ENCODE assay signal across 12 cellular contexts in the genomic region with DNA sequence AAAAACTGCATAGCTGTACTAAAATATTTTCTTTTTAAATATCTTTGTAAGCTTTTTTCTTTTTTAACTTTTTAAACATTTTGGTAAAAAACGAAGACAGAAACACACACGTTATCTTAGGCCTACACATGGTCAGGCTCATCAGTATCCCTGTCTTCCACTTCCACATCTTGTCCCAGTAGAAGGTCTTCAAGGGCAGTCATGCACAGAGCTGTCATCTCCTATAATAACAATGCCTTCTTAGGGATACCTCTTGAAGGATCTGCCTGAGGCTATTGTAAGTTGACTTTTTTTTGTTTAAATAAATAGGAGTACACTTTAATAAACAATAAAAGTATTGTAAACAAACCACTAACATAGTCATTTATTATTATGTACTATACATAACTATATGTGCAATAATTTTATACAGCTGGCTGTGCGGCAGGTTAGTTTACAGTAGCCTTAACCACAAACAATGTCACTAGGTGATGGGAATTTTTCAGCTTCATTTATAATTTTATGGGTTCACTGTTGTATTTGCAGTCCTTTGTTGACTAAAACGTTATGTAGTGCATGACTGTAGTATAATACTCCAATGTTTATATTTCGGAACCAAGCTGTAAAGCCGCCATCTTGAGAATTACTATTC.
"Had no signal": no experiment of that assay in that cellular context is flagged by ENCODE, and none has a peak within 500 bp of the region (broad histone marks: within the 10 kb centered on the region; RNA-seq: fewer than 3 reads in every experiment).

No MANE protein-coding gene starts in this region.

- H3K4me2 ChIP-seq: hepatocyte had no signal

- H3K27ac ChIP-seq: ascending aorta, left lung had no signal

- H3K9me3 ChIP-seq: ascending aorta, left lung, neutrophil, tibial nerve had no signal

- H3K4me3 ChIP-seq: ascending aorta, hepatocyte, left lung, tibial nerve had no signal

- H3K27me3 ChIP-seq: ascending aorta, hepatocyte, left lung, neutrophil, tibial nerve had no signal

- H3K36me3 ChIP-seq: tibial nerve had no signal

- H2AFZ ChIP-seq: hepatocyte had no signal

- DNase-seq: activated CD4-positive, alpha-beta T cell treated with anti-CD3 and anti-CD28 coated beads, Interleukin-2, amount 10 ng/mL, durations not matched to agents 7 days and 5 days; activated CD8-positive, alpha-beta memory T cell treated with anti-CD3 and anti-CD28 coated beads for 24 hours; left lung; natural killer cell; retina; stimulated activated CD4-positive, alpha-beta T cell treated with anti-CD3 and anti-CD28 coated beads, Interleukin-2, amount 100 ng/mL, for 48 hours; stimulated activated naive B cell treated with anti-CD40 and anti-IgM and Interleukin-4, amounts not matched to agents 10 μg/mL and 1 μg/mL and 100 μg/mL, for 72 hours had no signal

- ATAC-seq: esophagus mucosa; left lung; natural killer cell; stimulated activated naive B cell treated with anti-CD40 and anti-IgM and Interleukin-4, amounts not matched to agents 10 μg/mL and 1 μg/mL and 100 μg/mL, for 72 hours had no signal
